In genomic region chr3:193872265-193872753, GRCh38 we compare ENCODE assay signal across 8 cellular contexts.
DNase-seq lines count a peak whose midpoint lies in the region; ATAC-seq and TF ChIP-seq lines count a peak whose summit lies in the region.

No MANE protein-coding gene starts in this region.

- H3K36me3 ChIP-seq in lower lobe of right lung: no peaks in the 10 kb centered on the region
- H3K36me3 ChIP-seq in effector memory CD4-positive, alpha-beta T cell (ENCODE audit: control insufficient read depth, insufficient read depth, low read length): no peaks in the 10 kb centered on the region

- ATAC-seq in GM18508 (IDR thresholded peaks at IDR 0.05; ENCODE audit: insufficient read depth, unreplicated experiment): peak; percentile 60
- peak; percentile 60 for ATAC-seq in HG03457 (IDR thresholded peaks at IDR 0.05; ENCODE audit: unreplicated experiment)
- peak; percentile 48 to 63 for ATAC-seq in lower lobe of right lung

- H3K27ac ChIP-seq in lower lobe of right lung: no peak overlapping the region
- H3K27ac ChIP-seq in effector memory CD4-positive, alpha-beta T cell (ENCODE audit: insufficient read depth, low read length, poor library complexity, severe bottlenecking): no peak overlapping the region

- peaks cover 10% of the 10 kb centered on the region for H3K27me3 ChIP-seq in lower lobe of right lung (ENCODE audit: low read depth)
- H3K27me3 ChIP-seq in effector memory CD4-positive, alpha-beta T cell (replicated peaks; ENCODE audit: control insufficient read depth, insufficient read depth, low read length, poor library complexity, severe bottlenecking): no peaks in the 10 kb centered on the region

- no peak for TF ChIP-seq CTCF in lower lobe of right lung (IDR thresholded peaks at IDR 0.05)
- TF ChIP-seq CTCF in GM20000 (IDR thresholded peaks at IDR 0.05; ENCODE audit: extremely low read depth, missing control alignments): no peak

- intact Hi-C loops in lower lobe of right lung (cut with DNase I): no loop called here

- no peaks in the 10 kb centered on the region for H3K9me3 ChIP-seq in lower lobe of right lung
- no peaks in the 10 kb centered on the region for H3K9me3 ChIP-seq in effector memory CD4-positive, alpha-beta T cell (ENCODE audit: control insufficient read depth, low read length)

- in situ Hi-C loops in ACHN (cut with HindIII; ENCODE audit: low pct_ligation_motif_present, low pct_unique_long_range_greater_than_20kb, low sequenced_read_pairs): no loop called here

- no peak overlapping the region for H3K4me3 ChIP-seq in lower lobe of right lung
- no peak overlapping the region for H3K4me3 ChIP-seq in effector memory CD4-positive, alpha-beta T cell (ENCODE audit: insufficient read depth, low read depth, low read length, poor library complexity, severe bottlenecking)

- H3K4me1 ChIP-seq in lower lobe of right lung: peaks cover 7% of the 10 kb centered on the region
- no peaks in the 10 kb centered on the region for H3K4me1 ChIP-seq in effector memory CD4-positive, alpha-beta T cell (ENCODE audit: control insufficient read depth, insufficient read depth, low read length, poor library complexity, severe bottlenecking)

- peak; percentile 90 for DNase-seq in ACHN
- peak; percentile 41 for DNase-seq in activated CD4-positive, CD25-positive, alpha-beta regulatory T cell treated with anti-CD3 and anti-CD28 coated beads, Interleukin-2, amount 50 U/mL, for 72 hours
- DNase-seq in lower lobe of right lung: no peak
- DNase-seq in DMS 273 (lab: John Stamatoyannopoulos, UW; ENCODE audit: unreplicated experiment): no peak
- no peak for DNase-seq in effector memory CD4-positive, alpha-beta T cell
- no peak for DNase-seq in GM20000 (ENCODE audit: low spot score)

Comparison
In these comparisons a context has a peak if more than half of its experiments do, and no peak if none do; other contexts are left out.
1. DNase-seq: peak in ACHN (single experiment) and activated CD4-positive, CD25-positive, alpha-beta regulatory T cell treated with anti-CD3 and anti-CD28 coated beads, Interleukin-2, amount 50 U/mL, for 72 hours (single experiment); none in lower lobe of right lung (single experiment), DMS 273 (single experiment), effector memory CD4-positive, alpha-beta T cell (0 of 3) and GM20000 (single experiment).
2. Peak in every context shown above with its lines, with median percentiles within 50 percentile points of each other: ATAC-seq.